In the genomic region with DNA sequence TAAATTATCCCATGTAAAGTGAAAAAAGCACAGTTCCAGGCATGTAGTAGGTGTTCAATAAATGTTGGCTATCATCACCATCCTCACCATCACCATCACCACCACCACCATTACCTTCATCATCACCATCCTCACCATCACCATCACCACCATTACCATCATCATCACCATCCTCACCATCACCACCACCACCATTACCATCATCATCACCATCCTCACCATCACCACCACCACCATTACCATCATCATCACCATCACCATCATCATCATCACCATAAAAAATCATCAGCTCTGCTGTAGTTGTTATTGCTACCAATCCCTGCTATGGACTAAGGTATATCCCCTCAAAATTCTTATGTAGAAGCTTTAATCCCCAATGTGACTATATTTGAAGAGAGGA, we compare ENCODE assay signal across 23 cellular contexts. TPM values are rescaled to one million over a fixed set of nuclear protein-coding genes. Genes with fewer than 3 reads are reported as not detected.
DNase-seq lines count a peak whose midpoint lies in the region; ATAC-seq, FAIRE-seq and TF ChIP-seq lines count a peak whose summit lies in the region.
"Had no signal": no experiment of that assay in that cellular context is flagged by ENCODE, and none has a peak within 500 bp of the region (broad histone marks: within the 10 kb centered on the region; RNA-seq: fewer than 3 reads in every experiment).

No MANE protein-coding gene starts in this region.

- peaks cover 5% of the 10 kb centered on the region for H3K36me3 Mint-ChIP-seq in T-helper 1 cell treated with Interleukin-12 subunit alpha and Interleukin-12 subunit beta and Interleukin-4 antibody, amounts not matched to agents 30 μg/mL and 1 μg/mL, for 36 hours (ENCODE audit: low read depth)
- H3K36me3 Mint-ChIP-seq in stimulated activated memory B cell treated with anti-CD40 and anti-IgM and Interleukin-4, amounts not matched to agents 10 μg/mL and 1 μg/mL and 100 μg/mL, for 72 hours, result peaks cover 6% of the 10 kb centered on the region
- H3K36me3 Mint-ChIP-seq: CD14-positive monocyte had no signal

- peaks cover 9% of the 10 kb centered on the region for H3K9me3 Mint-ChIP-seq in T-helper 1 cell treated with Interleukin-12 subunit alpha and Interleukin-12 subunit beta and Interleukin-4 antibody, amounts not matched to agents 30 μg/mL and 1 μg/mL, for 36 hours
- peaks cover 14% of the 10 kb centered on the region for H3K9me3 Mint-ChIP-seq in stimulated activated memory B cell treated with anti-CD40 and anti-IgM and Interleukin-4, amounts not matched to agents 10 μg/mL and 1 μg/mL and 100 μg/mL, for 72 hours

- H3K9me1 ChIP-seq in endothelial cell of umbilical vein (replicated peaks; ENCODE audit: control insufficient read depth, extremely low read depth, insufficient read depth, low read length), result no peaks in the 10 kb centered on the region

- H3K27me3 ChIP-seq in endothelial cell of umbilical vein (ENCODE audit: control insufficient read depth in 2 of 2, insufficient read depth in 2 of 2, low read length in 2 of 2) (no peaks in the 10 kb centered on the region), esophagus squamous epithelium (no peaks in the 10 kb centered on the region)

- no peak overlapping the region for H3K4me2 ChIP-seq in endothelial cell of umbilical vein (ENCODE audit: insufficient read depth, low read length)
- H3K4me2 ChIP-seq: SK-N-SH had no signal

- no peak overlapping the region for H3K9ac ChIP-seq in endothelial cell of umbilical vein (replicated peaks; ENCODE audit: extremely low read depth, insufficient read depth, low read length)
- H3K9ac ChIP-seq: KMS-11, SK-N-SH had no signal

- TF ChIP-seq POLR2A in GM12892 (IDR thresholded peaks at IDR 0.05; ENCODE audit: low read depth, low read length) (no peak), endothelial cell of umbilical vein (IDR thresholded peaks at IDR 0.05; ENCODE audit: low read depth, low read length) (no peak), esophagus squamous epithelium (IDR thresholded peaks at IDR 0.05) (no peak)

- no peak overlapping the region for H3K4me3 Mint-ChIP-seq in T-helper 1 cell treated with Interleukin-12 subunit alpha and Interleukin-12 subunit beta and Interleukin-4 antibody, amounts not matched to agents 30 μg/mL and 1 μg/mL, for 36 hours
- H3K4me3 Mint-ChIP-seq in stimulated activated memory B cell treated with anti-CD40 and anti-IgM and Interleukin-4, amounts not matched to agents 10 μg/mL and 1 μg/mL and 100 μg/mL, for 72 hours, result no peak overlapping the region
- H3K4me3 Mint-ChIP-seq: CD14-positive monocyte, H9 had no signal

- H3K9me3 ChIP-seq in endothelial cell of umbilical vein (replicated peaks; ENCODE audit: control insufficient read depth, insufficient read depth, low read length) (no peaks in the 10 kb centered on the region), esophagus squamous epithelium (no peaks in the 10 kb centered on the region)
- H3K9me3 ChIP-seq: SK-N-SH had no signal

- no peak for TF ChIP-seq CTCF in endothelial cell of umbilical vein (IDR thresholded peaks at IDR 0.05; ENCODE audit: extremely low read depth in 1 of 2, insufficient read depth in 1 of 2, low read depth in 1 of 2, low read length in 2 of 2)
- TF ChIP-seq CTCF in esophagus squamous epithelium (IDR thresholded peaks at IDR 0.05), result no peak

- FAIRE-seq in GM12892 (lab: Jason Lieb, UNC) (peak; percentile 33), endothelial cell of umbilical vein (lab: Jason Lieb, UNC) (peak; percentile 46)

- H3K27ac Mint-ChIP-seq in T-helper 1 cell treated with Interleukin-12 subunit alpha and Interleukin-12 subunit beta and Interleukin-4 antibody, amounts not matched to agents 30 μg/mL and 1 μg/mL, for 36 hours, result peak overlapping the region; percentile 4
- peak overlapping the region; percentile 35 for H3K27ac Mint-ChIP-seq in stimulated activated memory B cell treated with anti-CD40 and anti-IgM and Interleukin-4, amounts not matched to agents 10 μg/mL and 1 μg/mL and 100 μg/mL, for 72 hours
- H3K27ac Mint-ChIP-seq: H9 had no signal

- peaks cover 36% of the 10 kb centered on the region for H3K4me1 Mint-ChIP-seq in T-helper 1 cell treated with Interleukin-12 subunit alpha and Interleukin-12 subunit beta and Interleukin-4 antibody, amounts not matched to agents 30 μg/mL and 1 μg/mL, for 36 hours (ENCODE audit: low read depth)
- H3K4me1 Mint-ChIP-seq in stimulated activated memory B cell treated with anti-CD40 and anti-IgM and Interleukin-4, amounts not matched to agents 10 μg/mL and 1 μg/mL and 100 μg/mL, for 72 hours, result peaks cover 57% of the 10 kb centered on the region
- H3K4me1 Mint-ChIP-seq: CD14-positive monocyte, H9 had no signal

- intact Hi-C loops in endothelial cell of umbilical vein (cut with micrococcal nuclease) (no loop called here), esophagus squamous epithelium (cut with DNase I) (loop anchor here (10.0 kb wide), 1 partner anchor 287 kb away; no protein-coding TSS in a partner anchor)

- BruUV-seq in endothelial cell of umbilical vein (replicated peaks; lab: Mats Ljungman, UMichigan), result no TSS peak

- POLR2A ChIA-PET in endothelial cell of umbilical vein (lab: Charles Lee), result no interaction called here

- peaks cover 9% of the 10 kb centered on the region for H3K27me3 Mint-ChIP-seq in T-helper 1 cell treated with Interleukin-12 subunit alpha and Interleukin-12 subunit beta and Interleukin-4 antibody, amounts not matched to agents 30 μg/mL and 1 μg/mL, for 36 hours (ENCODE audit: low read depth)
- H3K27me3 Mint-ChIP-seq in stimulated activated memory B cell treated with anti-CD40 and anti-IgM and Interleukin-4, amounts not matched to agents 10 μg/mL and 1 μg/mL and 100 μg/mL, for 72 hours, result no peaks in the 10 kb centered on the region

- H3K36me3 ChIP-seq in endothelial cell of umbilical vein (ENCODE audit: control insufficient read depth in 2 of 2, extremely low read depth in 1 of 2, insufficient read depth in 2 of 2, low read length in 2 of 2), result no peaks in the 10 kb centered on the region
- no peaks in the 10 kb centered on the region for H3K36me3 ChIP-seq in esophagus squamous epithelium

- no peaks in the 10 kb centered on the region for H3K79me2 ChIP-seq in endothelial cell of umbilical vein (ENCODE audit: control insufficient read depth, insufficient read depth, low read length)

- no peak for DNase-seq in T-helper 1 cell
- no peak for DNase-seq in GM12892 (ENCODE audit: insufficient read length)
- DNase-seq in endothelial cell of umbilical vein (ENCODE audit: low read depth, low spot score), result no peak
- no peak for DNase-seq in activated CD8-positive, alpha-beta memory T cell treated with anti-CD3 and anti-CD28 coated beads, Interleukin-2, amount 50 U/mL, for 4 hours
- no peak for DNase-seq in H4 (ENCODE audit: low spot score)
- DNase-seq in esophagus squamous epithelium (lab: John Stamatoyannopoulos, UW), result no peak
- DNase-seq: DMS53, GDM1, NCI-H1092 treated with DMSO at 0.1 percent for 48 hours, NCI-H1436 treated with DMSO at 0.1 percent for 48 hours, NCI-H1930, NCI-H2227 treated with DMSO at 0.1 percent for 48 hours, NCI-H510A, NCI-H748 treated with DMSO at 0.1 percent for 48 hours, SHP77 treated with DMSO at 0.1 percent for 48 hours, SK-N-SH had no signal

- CTCF ChIA-PET in endothelial cell of umbilical vein (lab: Charles Lee), result interaction anchor here (2.3 to 2.9 kb wide), 2 partner anchors 40 to 226 kb away, joined by 9 to 12 read pairs; no protein-coding TSS in a partner anchor

- H3K4me1 ChIP-seq in endothelial cell of umbilical vein (ENCODE audit: control insufficient read depth, extremely low read depth, insufficient read depth, low read length), result no peaks in the 10 kb centered on the region
- H3K4me1 ChIP-seq in esophagus squamous epithelium, result peaks cover 0 to 8% (median 0%) of the 10 kb centered on the region in 3 donors

- H4K20me1 ChIP-seq in endothelial cell of umbilical vein (replicated peaks; ENCODE audit: control insufficient read depth, extremely low read depth, insufficient read depth, low read length), result no peaks in the 10 kb centered on the region

- no peak for ATAC-seq in stimulated activated memory B cell treated with anti-CD40 and anti-IgM and Interleukin-4, amounts not matched to agents 10 μg/mL and 1 μg/mL and 100 μg/mL, for 72 hours

- no peak overlapping the region for H3K4me3 ChIP-seq in endothelial cell of umbilical vein (replicated peaks in 1 of 3; ENCODE audit: insufficient read depth in 1 of 3, low read depth in 1 of 3, low read length in 3 of 3)
- no peak overlapping the region for H3K4me3 ChIP-seq in esophagus squamous epithelium

- no peak overlapping the region for H2AFZ ChIP-seq in endothelial cell of umbilical vein (ENCODE audit: low read depth, low read length)

- no peak overlapping the region for H3K27ac ChIP-seq in endothelial cell of umbilical vein (ENCODE audit: insufficient read depth, low read depth, low read length)
- no peak overlapping the region for H3K27ac ChIP-seq in esophagus squamous epithelium
- H3K27ac ChIP-seq: 22Rv1, KMS-11, RWPE1 had no signal

- dilution Hi-C loops in endothelial cell of umbilical vein (cut with MboI; ENCODE audit: extremely low pct_ligation_motif_present, low sequenced_read_pairs), result no loop called here

RNA-seq across cellular contexts. Expression of gene ISCU, which starts 15.1 kb away (rescaled TPM):
- 136 TPM for polyA plus RNA-seq in GM12892 (2012; ENCODE audit: missing spikeins)
- total RNA-seq in endothelial cell of umbilical vein, result 74.8 and 75.0 TPM in 2 replicates
- polyA plus RNA-seq in endothelial cell of umbilical vein, result 65.0 and 78.6 TPM in 2 replicates
- 88.6 and 96.2 TPM in 2 replicates for polyA plus RNA-seq in endothelial cell of umbilical vein (2011; cell fraction: cytosol; rRNA removed)
- 193 and 227 TPM in 2 replicates for polyA plus RNA-seq in endothelial cell of umbilical vein (2011; cell fraction: nucleus; rRNA removed)
- polyA plus RNA-seq in endothelial cell of umbilical vein (2012), result 98.1 and 134 TPM in 2 replicates
- 57.8 and 58.6 TPM in 2 replicates for polyA minus RNA-seq in endothelial cell of umbilical vein
- polyA minus RNA-seq in endothelial cell of umbilical vein (2011; cell fraction: cytosol; rRNA and poly(A)+ RNA removed), result 28.8 TPM
- polyA minus RNA-seq in endothelial cell of umbilical vein (2011; cell fraction: nucleus; rRNA and poly(A)+ RNA removed), result 26.9 and 38.7 TPM in 2 replicates
- total RNA-seq in H4 (2014; rRNA removed; shearing (Covaris generic)), result 119 and 124 TPM in 2 replicates
- 100 to 1,000 TPM in 1 of 4 donors, 10 to 100 TPM in 3; 50.7 to 132 (median 85.3) TPM for total RNA-seq in esophagus squamous epithelium

RNA-seq across cellular contexts. Expression of gene SART3, which starts 16.5 kb away (rescaled TPM):
- polyA plus RNA-seq in GM12892 (2012; ENCODE audit: missing spikeins), result 36.3 TPM
- total RNA-seq in endothelial cell of umbilical vein (48.1 and 50.7 TPM in 2 replicates), esophagus squamous epithelium (10 to 100 TPM; 37.0 to 68.7 (median 48.2) TPM)
- 6.7 and 13.9 TPM in 2 replicates for polyA plus RNA-seq in endothelial cell of umbilical vein
- polyA plus RNA-seq in endothelial cell of umbilical vein (2011; cell fraction: cytosol; rRNA removed), result 15.8 and 16.0 TPM in 2 replicates
- polyA plus RNA-seq in endothelial cell of umbilical vein (2011; cell fraction: nucleus; rRNA removed), result 63.9 and 70.1 TPM in 2 replicates
- polyA plus RNA-seq in endothelial cell of umbilical vein (2012), result 35.0 and 37.2 TPM in 2 replicates
- polyA minus RNA-seq in endothelial cell of umbilical vein, result 45.0 and 49.8 TPM in 2 replicates
- polyA minus RNA-seq in endothelial cell of umbilical vein (2011; cell fraction: cytosol; rRNA and poly(A)+ RNA removed), result 16.8 TPM
- polyA minus RNA-seq in endothelial cell of umbilical vein (2011; cell fraction: nucleus; rRNA and poly(A)+ RNA removed), result 112 and 125 TPM in 2 replicates
- 43.2 and 44.8 TPM in 2 replicates for total RNA-seq in H4 (2014; rRNA removed; shearing (Covaris generic))

RNA-seq across cellular contexts. Expression of gene TMEM119, which starts 20.4 kb away (rescaled TPM):
- 0.23 TPM for polyA plus RNA-seq in GM12892 (2012; ENCODE audit: missing spikeins)
- total RNA-seq in endothelial cell of umbilical vein (not detected in 2 replicates), esophagus squamous epithelium (1 to 10 TPM in 3 of 4 donors, under 1 TPM in 1; 0.08 to 4.8 (median 2.0) TPM)
- polyA plus RNA-seq in endothelial cell of umbilical vein, result not detected in 2 replicates
- polyA plus RNA-seq in endothelial cell of umbilical vein (2011; cell fraction: cytosol; rRNA removed), result not detected in 2 replicates
- polyA plus RNA-seq in endothelial cell of umbilical vein (2011; cell fraction: nucleus; rRNA removed), result not detected in 2 replicates
- not detected in 2 replicates for polyA plus RNA-seq in endothelial cell of umbilical vein (2012)
- polyA minus RNA-seq in endothelial cell of umbilical vein, result not detected in 2 replicates
- not detected for polyA minus RNA-seq in endothelial cell of umbilical vein (2011; cell fraction: cytosol; rRNA and poly(A)+ RNA removed)
- not detected in 2 replicates for polyA minus RNA-seq in endothelial cell of umbilical vein (2011; cell fraction: nucleus; rRNA and poly(A)+ RNA removed)
- total RNA-seq in H4 (2014; rRNA removed; shearing (Covaris generic)), result 1.4 and 1.9 TPM in 2 replicates
- total RNA-seq: H9 had no signal

RNA-seq across cellular contexts. Expression of gene SELPLG, which starts 56.2 kb away (rescaled TPM):
- polyA plus RNA-seq in GM12892 (2012; ENCODE audit: missing spikeins), result 18.3 TPM
- total RNA-seq in endothelial cell of umbilical vein (0.62 and 1.2 TPM in 2 replicates), esophagus squamous epithelium (10 to 100 TPM in 1 of 4 donors, 1 to 10 TPM in 3; 2.5 to 10.1 (median 5.6) TPM)
- polyA plus RNA-seq in endothelial cell of umbilical vein, result 1.0 and 1.8 TPM in 2 replicates
- polyA plus RNA-seq in endothelial cell of umbilical vein (2011; cell fraction: cytosol; rRNA removed), result 0.52 and 0.71 TPM in 2 replicates
- 1.0 and 1.6 TPM in 2 replicates for polyA plus RNA-seq in endothelial cell of umbilical vein (2011; cell fraction: nucleus; rRNA removed)
- polyA plus RNA-seq in endothelial cell of umbilical vein (2012), result 0.29 and 0.68 TPM in 2 replicates
- 0.34 and 0.62 TPM in 2 replicates for polyA minus RNA-seq in endothelial cell of umbilical vein
- polyA minus RNA-seq in endothelial cell of umbilical vein (2011; cell fraction: cytosol; rRNA and poly(A)+ RNA removed), result 1.1 TPM
- polyA minus RNA-seq in endothelial cell of umbilical vein (2011; cell fraction: nucleus; rRNA and poly(A)+ RNA removed), result 0.53 and 0.91 TPM in 2 replicates
- 2.8 and 3.4 TPM in 2 replicates for total RNA-seq in H4 (2014; rRNA removed; shearing (Covaris generic))
